Comparison of ENCODE assay signal across 1 cellular context in the genomic region with DNA sequence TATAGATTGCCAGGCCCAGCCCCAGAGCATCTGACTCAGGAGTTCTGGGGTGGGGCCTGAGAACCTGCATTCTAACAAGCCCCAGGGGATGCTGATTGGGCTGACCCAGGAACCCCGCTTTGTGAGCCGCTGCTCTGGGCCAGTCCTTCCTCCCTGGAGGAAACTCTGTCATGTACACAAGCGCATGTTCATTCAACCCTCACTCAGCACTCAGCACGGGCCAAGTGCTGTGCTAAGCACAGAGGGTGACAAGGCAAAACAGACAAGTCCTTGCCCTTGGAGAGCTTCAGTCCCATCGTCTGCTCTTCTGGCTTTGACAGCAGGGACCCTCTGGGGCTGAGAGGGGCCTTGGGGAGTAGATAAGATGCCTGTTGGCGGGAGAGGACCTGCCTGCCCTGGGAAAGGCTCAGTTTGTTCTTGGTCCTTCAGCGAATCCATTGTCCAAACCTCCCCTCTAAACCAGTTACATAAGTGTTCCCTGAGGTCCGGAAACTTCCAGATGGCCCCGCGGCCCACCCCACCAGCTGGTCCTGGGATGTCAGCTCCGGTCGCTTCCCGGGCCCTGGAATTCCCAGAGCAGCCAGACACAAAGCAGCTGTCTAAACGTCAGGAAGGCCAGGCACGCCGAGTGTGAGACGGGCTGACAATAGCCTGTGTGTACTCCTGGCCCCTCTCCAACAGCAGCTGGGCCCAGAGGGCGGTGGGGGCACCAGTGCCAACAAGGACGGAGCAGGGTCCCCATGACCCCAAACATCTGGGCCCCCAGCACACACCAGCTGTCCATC.
TF ChIP-seq lines count a peak whose summit lies in the region.

No MANE protein-coding gene starts in this region.

TF ChIP-seq in WTC11, 78 proteins besides CTCF, POLR2A, EP300 and RAD21 (continued from another document):
- TF ChIP-seq, protein P1, sequence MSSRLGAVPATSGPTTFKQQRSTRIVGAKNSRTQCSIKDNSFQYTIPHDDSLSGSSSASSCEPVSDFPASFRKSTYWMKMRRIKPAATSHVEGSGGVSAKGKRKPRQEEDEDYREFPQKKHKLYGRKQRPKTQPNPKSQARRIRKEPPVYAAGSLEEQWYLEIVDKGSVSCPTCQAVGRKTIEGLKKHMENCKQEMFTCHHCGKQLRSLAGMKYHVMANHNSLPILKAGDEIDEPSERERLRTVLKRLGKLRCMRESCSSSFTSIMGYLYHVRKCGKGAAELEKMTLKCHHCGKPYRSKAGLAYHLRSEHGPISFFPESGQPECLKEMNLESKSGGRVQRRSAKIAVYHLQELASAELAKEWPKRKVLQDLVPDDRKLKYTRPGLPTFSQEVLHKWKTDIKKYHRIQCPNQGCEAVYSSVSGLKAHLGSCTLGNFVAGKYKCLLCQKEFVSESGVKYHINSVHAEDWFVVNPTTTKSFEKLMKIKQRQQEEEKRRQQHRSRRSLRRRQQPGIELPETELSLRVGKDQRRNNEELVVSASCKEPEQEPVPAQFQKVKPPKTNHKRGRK (CRISPR knock-in tag; IDR thresholded peaks at IDR 0.05; ENCODE audit: borderline replicate concordance): no peak
- TF ChIP-seq OVOL2 (CRISPR knock-in tag; IDR thresholded peaks at IDR 0.05; ENCODE audit: borderline replicate concordance) (no peak), SOX15 (CRISPR knock-in tag; IDR thresholded peaks at IDR 0.05) (no peak), PRRX2 (CRISPR knock-in tag; IDR thresholded peaks at IDR 0.05) (no peak), ETV6 (CRISPR knock-in tag; IDR thresholded peaks at IDR 0.05) (no peak), ESRRA (CRISPR knock-in tag; IDR thresholded peaks at IDR 0.05; ENCODE audit: borderline replicate concordance) (no peak), TEAD4 (CRISPR knock-in tag; IDR thresholded peaks at IDR 0.05) (no peak)
- TF ChIP-seq, protein P2, sequence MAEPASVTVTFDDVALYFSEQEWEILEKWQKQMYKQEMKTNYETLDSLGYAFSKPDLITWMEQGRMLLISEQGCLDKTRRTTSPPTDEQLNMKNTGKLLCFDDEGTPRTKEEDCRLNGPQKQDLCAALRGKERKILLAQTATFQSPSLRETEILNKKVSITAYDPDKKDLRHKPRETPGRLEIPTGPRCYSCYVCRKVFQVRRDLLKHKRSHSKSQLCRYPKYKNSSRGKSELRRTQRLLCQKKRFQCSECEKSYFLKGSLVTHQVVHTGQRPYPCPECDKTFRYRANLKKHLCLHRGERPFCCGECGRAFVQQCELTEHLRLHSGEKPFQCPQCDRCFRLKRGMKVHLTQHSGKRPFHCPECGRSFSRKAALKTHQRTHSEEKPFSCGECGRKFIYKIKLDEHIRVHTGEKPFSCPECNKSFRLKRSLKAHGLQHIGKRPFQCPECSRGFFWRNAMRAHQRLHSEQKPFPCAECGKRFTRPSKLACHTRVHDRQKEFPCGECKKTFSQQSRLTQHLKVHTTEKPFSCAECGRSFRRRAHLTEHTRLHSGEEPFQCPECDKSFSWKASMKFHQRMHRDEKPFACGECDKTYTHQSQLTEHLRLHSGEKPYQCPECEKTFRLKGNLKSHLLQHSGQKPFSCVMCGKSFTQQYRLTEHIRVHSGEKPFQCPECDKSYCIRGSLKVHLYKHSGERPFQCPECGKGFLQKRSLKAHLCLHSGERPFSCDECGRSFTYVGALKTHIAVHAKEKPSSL (CRISPR knock-in tag; conservative IDR thresholded peaks at IDR 0.05): no peak
- TF ChIP-seq, protein P3, sequence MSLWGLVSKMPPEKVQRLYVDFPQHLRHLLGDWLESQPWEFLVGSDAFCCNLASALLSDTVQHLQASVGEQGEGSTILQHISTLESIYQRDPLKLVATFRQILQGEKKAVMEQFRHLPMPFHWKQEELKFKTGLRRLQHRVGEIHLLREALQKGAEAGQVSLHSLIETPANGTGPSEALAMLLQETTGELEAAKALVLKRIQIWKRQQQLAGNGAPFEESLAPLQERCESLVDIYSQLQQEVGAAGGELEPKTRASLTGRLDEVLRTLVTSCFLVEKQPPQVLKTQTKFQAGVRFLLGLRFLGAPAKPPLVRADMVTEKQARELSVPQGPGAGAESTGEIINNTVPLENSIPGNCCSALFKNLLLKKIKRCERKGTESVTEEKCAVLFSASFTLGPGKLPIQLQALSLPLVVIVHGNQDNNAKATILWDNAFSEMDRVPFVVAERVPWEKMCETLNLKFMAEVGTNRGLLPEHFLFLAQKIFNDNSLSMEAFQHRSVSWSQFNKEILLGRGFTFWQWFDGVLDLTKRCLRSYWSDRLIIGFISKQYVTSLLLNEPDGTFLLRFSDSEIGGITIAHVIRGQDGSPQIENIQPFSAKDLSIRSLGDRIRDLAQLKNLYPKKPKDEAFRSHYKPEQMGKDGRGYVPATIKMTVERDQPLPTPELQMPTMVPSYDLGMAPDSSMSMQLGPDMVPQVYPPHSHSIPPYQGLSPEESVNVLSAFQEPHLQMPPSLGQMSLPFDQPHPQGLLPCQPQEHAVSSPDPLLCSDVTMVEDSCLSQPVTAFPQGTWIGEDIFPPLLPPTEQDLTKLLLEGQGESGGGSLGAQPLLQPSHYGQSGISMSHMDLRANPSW (CRISPR knock-in tag; conservative IDR thresholded peaks at IDR 0.05; ENCODE audit: low read depth): no peak
